Comparison of ENCODE assay signal across 19 cellular contexts in genomic region chr4:120540625-120541024, GRCh38.
DNase-seq lines count a peak whose midpoint lies in the region; TF ChIP-seq lines count a peak whose summit lies in the region.
"Had no signal": no experiment of that assay in that cellular context is flagged by ENCODE, and none has a peak within 500 bp of the region (broad histone marks: within the 10 kb centered on the region; RNA-seq: fewer than 3 reads in every experiment).

No MANE protein-coding gene starts in this region.

- peak; percentile 29 for DNase-seq in A172 (ENCODE audit: low spot score)
- DNase-seq in M059J (ENCODE audit: low read depth): peak; percentile 6
- DNase-seq in brain microvascular endothelial cell: peak; percentile 1
- DNase-seq in iris pigment epithelial cell (ENCODE audit: low read depth): peak; percentile 6
- no peak for DNase-seq in SKM-1 treated with dmso at 0.1 percent for 144 hours (lab: John Stamatoyannopoulos, UW; ENCODE audit: unreplicated experiment)
- DNase-seq in neural progenitor cell (ENCODE audit: low spot score): no peak
- DNase-seq in activated CD4-positive, alpha-beta T cell treated with anti-CD3 and anti-CD28 coated beads, Interleukin-2, amount 10 ng/mL, durations not matched to agents 7 days and 5 days: no peak
- DNase-seq: 8988T; AML-193; Caco-2; Calu3; CD4-positive, alpha-beta T cell; CD8-positive, alpha-beta T cell; DMS79 treated with DMSO at 0.1 percent for 48 hours; GF-D8 had no signal

- no peaks in the 10 kb centered on the region for H3K36me3 Mint-ChIP-seq in neural progenitor cell
- no peaks in the 10 kb centered on the region for H3K36me3 Mint-ChIP-seq in activated CD4-positive, alpha-beta T cell treated with anti-CD3 and anti-CD28 coated beads, Interleukin-2, amount 10 ng/mL, durations not matched to agents 7 days and 5 days (ENCODE audit: low read depth)
- H3K36me3 Mint-ChIP-seq: CD8-positive, alpha-beta T cell had no signal

- no peaks in the 10 kb centered on the region for H3K9me3 Mint-ChIP-seq in neural progenitor cell
- H3K9me3 Mint-ChIP-seq in activated CD4-positive, alpha-beta T cell treated with anti-CD3 and anti-CD28 coated beads, Interleukin-2, amount 10 ng/mL, durations not matched to agents 7 days and 5 days: no peaks in the 10 kb centered on the region
- H3K9me3 Mint-ChIP-seq: CD4-positive, alpha-beta T cell; CD8-positive, alpha-beta T cell had no signal

- H3K9me3 ChIP-seq in neural progenitor cell (ENCODE audit: low read depth): no peaks in the 10 kb centered on the region
- H3K9me3 ChIP-seq: A549; BLaER1 treated with 17β-estradiol and CSF1 and Interleukin-3, amounts not matched to agents 10 nM and 100 nM; Caco-2 had no signal

- H3K4me3 ChIP-seq in brain microvascular endothelial cell (ENCODE audit: low read depth, low read length): no peak overlapping the region
- H3K4me3 ChIP-seq in neural progenitor cell: no peak overlapping the region
- H3K4me3 ChIP-seq: A549; BLaER1 treated with 17β-estradiol and CSF1 and Interleukin-3, amounts not matched to agents 10 nM and 100 nM had no signal

- H3K36me3 ChIP-seq in brain microvascular endothelial cell (replicated peaks): no peaks in the 10 kb centered on the region
- no peaks in the 10 kb centered on the region for H3K36me3 ChIP-seq in neural progenitor cell
- H3K36me3 ChIP-seq: BLaER1 treated with 17β-estradiol and CSF1 and Interleukin-3, amounts not matched to agents 10 nM and 100 nM had no signal

- H3F3A ChIP-seq in neural progenitor cell (ENCODE audit: low read depth): no peaks in the 10 kb centered on the region

- H2AFZ ChIP-seq in neural progenitor cell (replicated peaks): no peak overlapping the region

- no peaks in the 10 kb centered on the region for H4K20me1 ChIP-seq in neural progenitor cell (ENCODE audit: low read depth)
- H4K20me1 ChIP-seq: BLaER1 treated with 17β-estradiol and CSF1 and Interleukin-3, amounts not matched to agents 10 nM and 100 nM had no signal

- H3K4me1 Mint-ChIP-seq in neural progenitor cell: peaks cover 2% of the 10 kb centered on the region
- H3K4me1 Mint-ChIP-seq in activated CD4-positive, alpha-beta T cell treated with anti-CD3 and anti-CD28 coated beads, Interleukin-2, amount 10 ng/mL, durations not matched to agents 7 days and 5 days: no peaks in the 10 kb centered on the region
- H3K4me1 Mint-ChIP-seq: B cell had no signal

- H3K27me3 Mint-ChIP-seq in neural progenitor cell (ENCODE audit: insufficient read depth, low read depth): peaks cover 2% of the 10 kb centered on the region
- no peaks in the 10 kb centered on the region for H3K27me3 Mint-ChIP-seq in activated CD4-positive, alpha-beta T cell treated with anti-CD3 and anti-CD28 coated beads, Interleukin-2, amount 10 ng/mL, durations not matched to agents 7 days and 5 days
- H3K27me3 Mint-ChIP-seq: B cell; CD4-positive, alpha-beta T cell had no signal

- H3K4me2 ChIP-seq in neural progenitor cell: no peak overlapping the region
- H3K4me2 ChIP-seq: A549; BLaER1 treated with 17β-estradiol and CSF1 and Interleukin-3, amounts not matched to agents 10 nM and 100 nM had no signal

- H3K27me3 ChIP-seq in brain microvascular endothelial cell (replicated peaks) (no peaks in the 10 kb centered on the region), neural progenitor cell (no peaks in the 10 kb centered on the region)
- H3K27me3 ChIP-seq: BLaER1 treated with 17β-estradiol and CSF1 and Interleukin-3, amounts not matched to agents 10 nM and 100 nM had no signal

- in situ Hi-C loops in brain microvascular endothelial cell (cut with HindIII; ENCODE audit: low pct_ligation_motif_present, low sequenced_read_pairs): no loop called here

- POLR2A ChIA-PET in activated CD4-positive, alpha-beta T cell treated with anti-CD3 and anti-CD28 coated beads, Interleukin-2, amount 10 ng/mL, durations not matched to agents 7 days and 5 days (lab: Charles Lee): no interaction called here

- H3K4me1 ChIP-seq in neural progenitor cell: no peaks in the 10 kb centered on the region
- H3K4me1 ChIP-seq: A549; BLaER1 treated with 17β-estradiol and CSF1 and Interleukin-3, amounts not matched to agents 10 nM and 100 nM; Caco-2 had no signal

- H3K27ac ChIP-seq in brain microvascular endothelial cell (no peak overlapping the region), neural progenitor cell (no peak overlapping the region)
- H3K27ac ChIP-seq: A549; BLaER1 treated with 17β-estradiol and CSF1 and Interleukin-3, amounts not matched to agents 10 nM and 100 nM; C4-2B had no signal

- no peak overlapping the region for H3K9ac ChIP-seq in neural progenitor cell
- H3K9ac ChIP-seq: BLaER1 treated with 17β-estradiol and CSF1 and Interleukin-3, amounts not matched to agents 10 nM and 100 nM had no signal

- CTCF ChIA-PET in activated CD4-positive, alpha-beta T cell treated with anti-CD3 and anti-CD28 coated beads, Interleukin-2, amount 10 ng/mL, durations not matched to agents 7 days and 5 days (lab: Charles Lee): no interaction called here

- H3K79me2 ChIP-seq in neural progenitor cell (ENCODE audit: low read depth): no peaks in the 10 kb centered on the region

- TF ChIP-seq CTCF in brain microvascular endothelial cell (IDR thresholded peaks at IDR 0.05; ENCODE audit: low read depth, low read length, missing control alignments) (no peak), neural progenitor cell (IDR thresholded peaks at IDR 0.05) (no peak)

- H3K4me3 Mint-ChIP-seq in neural progenitor cell: no peak overlapping the region
- H3K4me3 Mint-ChIP-seq in activated CD4-positive, alpha-beta T cell treated with anti-CD3 and anti-CD28 coated beads, Interleukin-2, amount 10 ng/mL, durations not matched to agents 7 days and 5 days: no peak overlapping the region
- H3K4me3 Mint-ChIP-seq: B cell; CD4-positive, alpha-beta T cell; CD8-positive, alpha-beta T cell had no signal

- H3K27ac Mint-ChIP-seq in neural progenitor cell: no peak overlapping the region
- H3K27ac Mint-ChIP-seq in activated CD4-positive, alpha-beta T cell treated with anti-CD3 and anti-CD28 coated beads, Interleukin-2, amount 10 ng/mL, durations not matched to agents 7 days and 5 days: no peak overlapping the region
- H3K27ac Mint-ChIP-seq: B cell; CD4-positive, alpha-beta T cell; CD8-positive, alpha-beta T cell had no signal

Comparison
In these comparisons a context has a peak if more than half of its experiments do, and no peak if none do; other contexts are left out.
1. DNase-seq: peak in A172 (single experiment), M059J (single experiment), brain microvascular endothelial cell (single experiment) and iris pigment epithelial cell (single experiment); none in SKM-1 treated with dmso at 0.1 percent for 144 hours (single experiment), neural progenitor cell (single experiment) and activated CD4-positive, alpha-beta T cell treated with anti-CD3 and anti-CD28 coated beads, Interleukin-2, amount 10 ng/mL, durations not matched to agents 7 days and 5 days (single experiment).